Comparison of ENCODE assay signal across 1 cellular context in genomic region chr4:121050251-121050650, GRCh38.
TF ChIP-seq lines count a peak whose summit lies in the region.

No MANE protein-coding gene starts in this region.

TF ChIP-seq in H1, 55 proteins besides CTCF, POLR2A, EP300 and RAD21:
- TF ChIP-seq SIN3A (conservative IDR thresholded peaks at IDR 0.05 in 1 of 2, IDR thresholded peaks at IDR 0.05 in 1 of 2; ENCODE audit: low read depth in 1 of 2, low read length in 2 of 2) = no peak
- no peak for TF ChIP-seq CBX5 (IDR thresholded peaks at IDR 0.05; ENCODE audit: low read depth, low read length)
- TF ChIP-seq EGR1 (IDR thresholded peaks at IDR 0.05; ENCODE audit: borderline replicate concordance, low read depth, low read length) = no peak
- TF ChIP-seq BACH1 (IDR thresholded peaks at IDR 0.05; ENCODE audit: low read length) = no peak
- no peak for TF ChIP-seq YY1 (IDR thresholded peaks at IDR 0.05; ENCODE audit: low read depth, low read length)
